1 cellular context compared by ENCODE assay signal in genomic region chr7:99833289-99833877, GRCh38.
TF ChIP-seq lines count a peak whose summit lies in the region.

No MANE protein-coding gene starts in this region.

TF ChIP-seq in K562, 482 proteins besides CTCF, POLR2A, EP300 and RAD21 (continued from another document and continues in another):
- TF ChIP-seq ZNF407 (IDR thresholded peaks at IDR 0.05; ENCODE audit: low read depth) (no peak), RB1 (IDR thresholded peaks at IDR 0.05; ENCODE audit: low read depth) (0 out of 2 replicates have a peak, but pooled peaks have one; percentile 5), SNIP1 (IDR thresholded peaks at IDR 0.05; ENCODE audit: low read depth) (no peak), TEAD4 (IDR thresholded peaks at IDR 0.05; ENCODE audit: low read length) (peak; percentile 98), TEAD4 (CRISPR knock-in tag; IDR thresholded peaks at IDR 0.05; ENCODE audit: borderline replicate concordance) (no peak), ATF7 (IDR thresholded peaks at IDR 0.05) (peak; percentile 99), ATF3 (IDR thresholded peaks at IDR 0.05) (peak; percentile 97), ATF3 (CRISPR knock-in tag; conservative IDR thresholded peaks at IDR 0.05) (no peak; the same call in 1 of the 2 replicates), ZNF512 (tag; IDR thresholded peaks at IDR 0.05) (no peak), SREBF1 (IDR thresholded peaks at IDR 0.05; ENCODE audit: borderline replicate concordance, low read depth, low read length) (no peak), CBX2 (IDR thresholded peaks at IDR 0.05; ENCODE audit: insufficient read depth, low read length, poor library complexity, severe bottlenecking) (no peak), ZNF431 (CRISPR knock-in tag; IDR thresholded peaks at IDR 0.05) (no peak), CBFB (CRISPR knock-in tag; IDR thresholded peaks at IDR 0.05) (no peak), TRIM24 (IDR thresholded peaks at IDR 0.05) (peak; percentile 96), DACH1 (IDR thresholded peaks at IDR 0.05; ENCODE audit: partially characterized antibody) (peak; percentile 60), PCBP2 (IDR thresholded peaks at IDR 0.05; ENCODE audit: low read depth, low read length, poor library complexity, severe bottlenecking) (no peak), KDM1A (IDR thresholded peaks at IDR 0.05) (peak; percentile 83 to 90), GABPB2 (CRISPR knock-in tag; conservative IDR thresholded peaks at IDR 0.05) (no peak), RBM25 (IDR thresholded peaks at IDR 0.05; ENCODE audit: low read depth, low read length, severe bottlenecking) (peak; percentile 41), ZNF12 (CRISPR knock-in tag; IDR thresholded peaks at IDR 0.05) (no peak), NR2C1 (IDR thresholded peaks at IDR 0.05) (peak; percentile 63), NR2C1 (tag; IDR thresholded peaks at IDR 0.05) (peak; percentile 80), EZH2 (IDR thresholded peaks at IDR 0.05; ENCODE audit: borderline replicate concordance, low read depth, low read length) (no peak), KAT8 (IDR thresholded peaks at IDR 0.05; ENCODE audit: low read depth) (no peak), TEAD1 (CRISPR knock-in tag; IDR thresholded peaks at IDR 0.05) (peak in 1 of 2 experiments; percentile 48; a peak in 2 of 4 replicates), ZFP36 (IDR thresholded peaks at IDR 0.05; ENCODE audit: low read depth, low read length, partially characterized antibody) (peak; percentile 5), ASH1L (IDR thresholded peaks at IDR 0.05; ENCODE audit: borderline replicate concordance, low read depth, partially characterized antibody) (no peak), ZNF3 (CRISPR knock-in tag; IDR thresholded peaks at IDR 0.05) (peak; percentile 98), RFX1 (IDR thresholded peaks at IDR 0.05) (no peak; the same call in 1 of the 2 replicates), SRF (CRISPR knock-in tag; IDR thresholded peaks at IDR 0.05) (no peak), SMARCB1 (IDR thresholded peaks at IDR 0.05; ENCODE audit: insufficient read length, low read depth) (no peak), ZFPM2 (CRISPR knock-in tag; IDR thresholded peaks at IDR 0.05) (no peak), BDP1 (IDR thresholded peaks at IDR 0.05; ENCODE audit: insufficient read depth, insufficient read length) (no peak), GMEB1 (CRISPR knock-in tag; IDR thresholded peaks at IDR 0.05) (no peak), SAP30 (IDR thresholded peaks at IDR 0.05; ENCODE audit: borderline replicate concordance, insufficient read depth, low read depth, low read length, poor library complexity, severe bottlenecking) (no peak), DLX4 (CRISPR knock-in tag; IDR thresholded peaks at IDR 0.05) (no peak), PURB (CRISPR knock-in tag; IDR thresholded peaks at IDR 0.05; ENCODE audit: low read depth) (no peak), RBBP5 (IDR thresholded peaks at IDR 0.05; ENCODE audit: borderline replicate concordance, insufficient read depth, low read length, poor library complexity, severe bottlenecking) (peak; percentile 61), MYNN (IDR thresholded peaks at IDR 0.05) (peak; percentile 85), MYNN (CRISPR knock-in tag; IDR thresholded peaks at IDR 0.05) (no peak), TFE3 (CRISPR knock-in tag; IDR thresholded peaks at IDR 0.05) (no peak), BHLHE40 (IDR thresholded peaks at IDR 0.05; ENCODE audit: low read length) (peak; percentile 96)
- TF ChIP-seq, protein P1, sequence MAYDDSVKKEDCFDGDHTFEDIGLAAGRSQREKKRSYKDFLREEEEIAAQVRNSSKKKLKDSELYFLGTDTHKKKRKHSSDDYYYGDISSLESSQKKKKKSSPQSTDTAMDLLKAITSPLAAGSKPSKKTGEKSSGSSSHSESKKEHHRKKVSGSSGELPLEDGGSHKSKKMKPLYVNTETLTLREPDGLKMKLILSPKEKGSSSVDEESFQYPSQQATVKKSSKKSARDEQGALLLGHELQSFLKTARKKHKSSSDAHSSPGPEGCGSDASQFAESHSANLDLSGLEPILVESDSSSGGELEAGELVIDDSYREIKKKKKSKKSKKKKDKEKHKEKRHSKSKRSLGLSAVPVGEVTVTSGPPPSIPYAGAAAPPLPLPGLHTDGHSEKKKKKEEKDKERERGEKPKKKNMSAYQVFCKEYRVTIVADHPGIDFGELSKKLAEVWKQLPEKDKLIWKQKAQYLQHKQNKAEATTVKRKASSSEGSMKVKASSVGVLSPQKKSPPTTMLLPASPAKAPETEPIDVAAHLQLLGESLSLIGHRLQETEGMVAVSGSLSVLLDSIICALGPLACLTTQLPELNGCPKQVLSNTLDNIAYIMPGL (CRISPR knock-in tag; IDR thresholded peaks at IDR 0.05), result no peak
- TF ChIP-seq, protein P2, sequence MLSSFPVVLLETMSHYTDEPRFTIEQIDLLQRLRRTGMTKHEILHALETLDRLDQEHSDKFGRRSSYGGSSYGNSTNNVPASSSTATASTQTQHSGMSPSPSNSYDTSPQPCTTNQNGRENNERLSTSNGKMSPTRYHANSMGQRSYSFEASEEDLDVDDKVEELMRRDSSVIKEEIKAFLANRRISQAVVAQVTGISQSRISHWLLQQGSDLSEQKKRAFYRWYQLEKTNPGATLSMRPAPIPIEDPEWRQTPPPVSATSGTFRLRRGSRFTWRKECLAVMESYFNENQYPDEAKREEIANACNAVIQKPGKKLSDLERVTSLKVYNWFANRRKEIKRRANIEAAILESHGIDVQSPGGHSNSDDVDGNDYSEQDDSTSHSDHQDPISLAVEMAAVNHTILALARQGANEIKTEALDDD (IDR thresholded peaks at IDR 0.05), result peak; percentile 95
- TF ChIP-seq, protein P3, sequence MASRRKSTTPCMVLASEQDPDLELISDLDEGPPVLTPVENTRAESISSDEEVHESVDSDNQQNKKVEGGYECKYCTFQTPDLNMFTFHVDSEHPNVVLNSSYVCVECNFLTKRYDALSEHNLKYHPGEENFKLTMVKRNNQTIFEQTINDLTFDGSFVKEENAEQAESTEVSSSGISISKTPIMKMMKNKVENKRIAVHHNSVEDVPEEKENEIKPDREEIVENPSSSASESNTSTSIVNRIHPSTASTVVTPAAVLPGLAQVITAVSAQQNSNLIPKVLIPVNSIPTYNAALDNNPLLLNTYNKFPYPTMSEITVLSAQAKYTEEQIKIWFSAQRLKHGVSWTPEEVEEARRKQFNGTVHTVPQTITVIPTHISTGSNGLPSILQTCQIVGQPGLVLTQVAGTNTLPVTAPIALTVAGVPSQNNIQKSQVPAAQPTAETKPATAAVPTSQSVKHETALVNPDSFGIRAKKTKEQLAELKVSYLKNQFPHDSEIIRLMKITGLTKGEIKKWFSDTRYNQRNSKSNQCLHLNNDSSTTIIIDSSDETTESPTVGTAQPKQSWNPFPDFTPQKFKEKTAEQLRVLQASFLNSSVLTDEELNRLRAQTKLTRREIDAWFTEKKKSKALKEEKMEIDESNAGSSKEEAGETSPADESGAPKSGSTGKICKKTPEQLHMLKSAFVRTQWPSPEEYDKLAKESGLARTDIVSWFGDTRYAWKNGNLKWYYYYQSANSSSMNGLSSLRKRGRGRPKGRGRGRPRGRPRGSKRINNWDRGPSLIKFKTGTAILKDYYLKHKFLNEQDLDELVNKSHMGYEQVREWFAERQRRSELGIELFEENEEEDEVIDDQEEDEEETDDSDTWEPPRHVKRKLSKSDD (conservative IDR thresholded peaks at IDR 0.05; ENCODE audit: low read length), result no peak
